30 cellular contexts compared by ENCODE assay signal in the genomic region with DNA sequence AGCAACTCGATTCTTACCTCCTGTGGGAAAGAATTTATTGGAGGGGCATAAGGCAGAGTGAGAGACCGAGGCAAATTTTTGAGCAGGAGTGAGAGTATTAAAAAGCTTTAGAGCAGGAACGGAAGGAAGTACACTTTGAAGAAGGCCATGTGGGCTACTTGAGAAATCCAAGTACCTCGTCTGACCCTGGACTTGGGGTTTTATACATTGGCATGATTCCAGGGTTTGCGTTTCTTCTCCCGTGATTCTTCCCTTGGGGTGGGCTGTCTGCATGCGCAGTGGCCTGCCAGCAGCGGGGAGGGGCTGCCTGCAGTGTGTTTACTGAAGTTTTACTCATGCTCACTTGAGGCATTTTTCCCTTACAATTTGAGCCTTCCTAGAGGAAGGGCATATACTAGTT. TPM values are rescaled to one million over a fixed set of nuclear protein-coding genes. Genes with fewer than 3 reads are reported as not detected.
DNase-seq lines count a peak whose midpoint lies in the region; ATAC-seq and TF ChIP-seq lines count a peak whose summit lies in the region.
"Had no signal": no experiment of that assay in that cellular context is flagged by ENCODE, and none has a peak within 500 bp of the region (broad histone marks: within the 10 kb centered on the region; RNA-seq: fewer than 3 reads in every experiment).

No MANE protein-coding gene starts in this region.

- H3K27me3 ChIP-seq in KMS-11 (ENCODE audit: insufficient read depth, low read depth) = no peaks in the 10 kb centered on the region
- peaks cover 9 to 16% (median 14%) of the 10 kb centered on the region in 3 donors for H3K27me3 ChIP-seq in gastrocnemius medialis
- H3K27me3 ChIP-seq: esophagus squamous epithelium, right lobe of liver, tibial artery had no signal

- peaks cover 0 to 3% (median 1%) of the 10 kb centered on the region in 3 donors for H3K27me3 Mint-ChIP-seq in CD14-positive monocyte (ENCODE audit: low read depth in 3 of 3)
- H3K27me3 Mint-ChIP-seq in T-helper 17 cell = no peaks in the 10 kb centered on the region
- peaks cover 3% of the 10 kb centered on the region for H3K27me3 Mint-ChIP-seq in nephron (ENCODE audit: low read depth)
- H3K27me3 Mint-ChIP-seq: activated B cell treated with CpG ODN at 0.5 μM for 24 hours; CD8-positive, alpha-beta memory T cell; effector memory CD8-positive, alpha-beta T cell; naive thymus-derived CD8-positive, alpha-beta T cell; stimulated activated naive CD8-positive, alpha-beta T cell treated with anti-CD3 and anti-CD28 coated beads, Interleukin-15, Interleukin-2, amounts not matched to agents 100 ng/mL and 50 ng/mL, for 24 hours had no signal

- no peak for ATAC-seq in T-helper 17 cell
- no peak for ATAC-seq in gastrocnemius medialis
- no peak for ATAC-seq in GM19328 (IDR thresholded peaks at IDR 0.05; ENCODE audit: unreplicated experiment)
- no peak for ATAC-seq in HG03108 (IDR thresholded peaks at IDR 0.05; ENCODE audit: unreplicated experiment)
- ATAC-seq: effector memory CD8-positive, alpha-beta T cell; left ventricle myocardium superior; naive thymus-derived CD8-positive, alpha-beta T cell; right lobe of liver had no signal

- H3K4me3 Mint-ChIP-seq in CD14-positive monocyte = peak overlapping the region; percentile 9 to 82
- peak overlapping the region; percentile 36 for H3K4me3 Mint-ChIP-seq in T-helper 17 cell
- peak overlapping the region in 2 of 3 experiments; percentile 44 to 45 for H3K4me3 Mint-ChIP-seq in nephron
- H3K4me3 Mint-ChIP-seq: effector memory CD8-positive, alpha-beta T cell had no signal

- in situ Hi-C loops in gastrocnemius medialis (cut with MboI; ENCODE audit: low sequenced_read_pairs in 4 of 4) = no loop called here

- peaks cover 79% of the 10 kb centered on the region for H3K79me2 ChIP-seq in KMS-11 (ENCODE audit: insufficient read depth, low read depth)

- DNase-seq in CD14-positive monocyte (ENCODE audit: low spot score) (no peak), T-helper 17 cell (no peak), gastrocnemius medialis (no peak), LoVo (ENCODE audit: low spot score) (no peak)
- DNase-seq: activated B cell treated with CpG ODN at 0.5 μM for 24 hours; activated naive CD4-positive, alpha-beta T cell treated with anti-CD3 and anti-CD28 coated beads, Interleukin-2, amount 50 U/mL, for 16 hours; amygdala; CD8-positive, alpha-beta memory T cell; effector memory CD8-positive, alpha-beta T cell; esophagus squamous epithelium; GDM1; H9; hippocampal formation; IMR-90; left ventricle myocardium superior; midbrain; naive thymus-derived CD8-positive, alpha-beta T cell; NCI-H146; NCI-H2171 treated with DMSO at 0.1 percent for 48 hours; NCI-H524; right lobe of liver; RPMI8226; stimulated activated CD4-positive, alpha-beta T cell treated with anti-CD3 and anti-CD28 coated beads, Interleukin-12 subunit alpha, Interleukin-12 subunit beta, amount 100 ng/mL, for 4 hours; tibial artery had no signal

- no peak overlapping the region for H3K27ac ChIP-seq in KMS-11
- H3K27ac ChIP-seq in gastrocnemius medialis = no peak overlapping the region
- H3K27ac ChIP-seq: parathyroid adenoma, right lobe of liver, tibial artery had no signal

- H3K36me3 ChIP-seq in KMS-11 (ENCODE audit: insufficient read depth) = no peaks in the 10 kb centered on the region
- no peaks in the 10 kb centered on the region for H3K36me3 ChIP-seq in gastrocnemius medialis
- H3K36me3 ChIP-seq: esophagus squamous epithelium, right lobe of liver, tibial artery had no signal

- peaks cover 11% of the 10 kb centered on the region; the same call in 1 of the 2 replicates for H4K20me1 ChIP-seq in KMS-11 (ENCODE audit: insufficient read depth)

- H3K9ac ChIP-seq in KMS-11 = no peak overlapping the region
- H3K9ac ChIP-seq: parathyroid adenoma had no signal

- peaks cover 50% of the 10 kb centered on the region for H3K4me1 ChIP-seq in KMS-11 (ENCODE audit: low read depth, poor library complexity, severe bottlenecking)
- peaks cover 6 to 9% of the 10 kb centered on the region in 2 donors for H3K4me1 ChIP-seq in gastrocnemius medialis
- H3K4me1 ChIP-seq: parathyroid adenoma had no signal

- H3K36me3 Mint-ChIP-seq in CD14-positive monocyte (peaks cover 0 to 2% of the 10 kb centered on the region in 2 donors), T-helper 17 cell (ENCODE audit: low read depth) (peaks cover 7% of the 10 kb centered on the region), nephron (ENCODE audit: low read depth) (no peaks in the 10 kb centered on the region)
- H3K36me3 Mint-ChIP-seq: naive thymus-derived CD8-positive, alpha-beta T cell had no signal

- H3K9me3 Mint-ChIP-seq in CD14-positive monocyte (peaks cover 0 to 3% (median 0%) of the 10 kb centered on the region in 7 donors), nephron (no peaks in the 10 kb centered on the region)
- H3K9me3 Mint-ChIP-seq: activated B cell treated with CpG ODN at 0.5 μM for 24 hours; effector memory CD8-positive, alpha-beta T cell; naive thymus-derived CD8-positive, alpha-beta T cell; stimulated activated naive CD8-positive, alpha-beta T cell treated with anti-CD3 and anti-CD28 coated beads, Interleukin-15, Interleukin-2, amounts not matched to agents 100 ng/mL and 50 ng/mL, for 24 hours had no signal

- TF ChIP-seq POLR2A in gastrocnemius medialis (IDR thresholded peaks at IDR 0.05) = no peak

- no peak for TF ChIP-seq CTCF in CD14-positive monocyte (IDR thresholded peaks at IDR 0.05)
- TF ChIP-seq CTCF in KMS-11 (conservative IDR thresholded peaks at IDR 0.05; ENCODE audit: low read depth, low read length) = no peak
- TF ChIP-seq CTCF in nephron (IDR thresholded peaks at IDR 0.05; ENCODE audit: unreplicated experiment in 3 of 3) = no peak
- no peak for TF ChIP-seq CTCF in gastrocnemius medialis (IDR thresholded peaks at IDR 0.05 in 4 of 5, conservative IDR thresholded peaks at IDR 0.05 in 1 of 5)

- no peak overlapping the region for H2AFZ ChIP-seq in KMS-11 (ENCODE audit: low read depth)
- H2AFZ ChIP-seq: parathyroid adenoma had no signal

- H3K4me2 ChIP-seq in KMS-11 = peak overlapping the region; percentile 84; the same call in 1 of the 2 replicates

- intact Hi-C loops in CD14-positive monocyte (cut with micrococcal nuclease) = loop anchor here in 1 of 2 donors (10.0 kb wide), 1 partner anchor 243 kb away; no protein-coding TSS in a partner anchor
- intact Hi-C loops in gastrocnemius medialis (cut with DNase I; ENCODE audit: low total_unique reads) = loop anchor here (5.0 kb wide), 1 partner anchor 60 kb away; no protein-coding TSS in a partner anchor

- H3K4me1 Mint-ChIP-seq in CD14-positive monocyte (peaks cover 75% of the 10 kb centered on the region), T-helper 17 cell (peaks cover 47% of the 10 kb centered on the region), nephron (peaks cover 33% of the 10 kb centered on the region)

- H3K4me3 ChIP-seq in KMS-11 (IDR thresholded peaks at IDR 0.05; ENCODE audit: insufficient read depth, low read depth, low read length) = no peak overlapping the region
- H3K4me3 ChIP-seq in gastrocnemius medialis = no peak overlapping the region
- H3K4me3 ChIP-seq: esophagus squamous epithelium, right lobe of liver, tibial artery had no signal

- H3K9me3 ChIP-seq in T-helper 17 cell (ENCODE audit: control insufficient read depth, low read length, poor library complexity, severe bottlenecking) (no peaks in the 10 kb centered on the region), gastrocnemius medialis (no peaks in the 10 kb centered on the region)
- H3K9me3 ChIP-seq: esophagus squamous epithelium, right lobe of liver, tibial artery had no signal

- H3K27ac Mint-ChIP-seq in CD14-positive monocyte (peak overlapping the region in 5 of 7 donors; percentile 66 to 90 (median 82)), T-helper 17 cell (no peak overlapping the region), nephron (no peak overlapping the region)
- H3K27ac Mint-ChIP-seq: activated B cell treated with CpG ODN at 0.5 μM for 24 hours; effector memory CD8-positive, alpha-beta T cell; stimulated activated naive CD8-positive, alpha-beta T cell treated with anti-CD3 and anti-CD28 coated beads, Interleukin-15, Interleukin-2, amounts not matched to agents 100 ng/mL and 50 ng/mL, for 24 hours had no signal

RNA-seq across cellular contexts. Expression of a gene that starts 3.4 kb away (rescaled TPM):
- 10 to 100 TPM; 19.7 to 29.0 TPM for polyA plus RNA-seq in CD14-positive monocyte
- total RNA-seq in T-helper 17 cell = 10 to 100 TPM; 12.5 to 13.7 TPM
- total RNA-seq in gastrocnemius medialis = 1 to 10 TPM in 2 of 4 donors, under 1 TPM in 2; 0.91 to 2.8 (median 1.1) TPM

Comparison
In these comparisons a context has a peak if more than half of its experiments do, and no peak if none do; other contexts are left out.
1. H3K27ac Mint-ChIP-seq: peak in CD14-positive monocyte (5 of 7); none in T-helper 17 cell (single experiment) and nephron (0 of 3).
2. Peak in every context shown above with its lines, with median percentiles within 50 percentile points of each other: H3K4me3 Mint-ChIP-seq.